12 cellular contexts compared by ENCODE assay signal in the genomic region with DNA sequence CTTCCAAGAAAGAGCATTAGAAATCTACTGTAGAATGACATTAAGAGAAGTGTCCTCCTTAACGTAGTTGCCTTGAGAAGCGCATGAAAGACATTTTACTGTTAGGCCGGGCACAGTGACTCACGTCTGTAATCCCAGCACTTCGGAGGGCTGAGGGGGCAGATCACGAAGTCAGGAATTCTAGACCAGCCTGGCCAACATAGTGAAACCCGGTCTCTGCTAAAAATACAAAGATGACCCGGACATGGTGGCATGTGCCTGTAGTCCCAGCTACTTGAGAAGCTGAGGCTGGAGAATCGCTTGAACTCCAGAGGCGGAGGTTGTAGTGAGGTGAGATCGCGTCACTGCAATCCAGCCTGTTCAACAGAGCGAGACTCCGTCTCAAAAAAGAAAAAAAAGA.
DNase-seq lines count a peak whose midpoint lies in the region; ATAC-seq and TF ChIP-seq lines count a peak whose summit lies in the region.
"Had no signal": no experiment of that assay in that cellular context is flagged by ENCODE, and none has a peak within 500 bp of the region (broad histone marks: within the 10 kb centered on the region; RNA-seq: fewer than 3 reads in every experiment).

No MANE protein-coding gene starts in this region.

- intact Hi-C loops in activated CD8-positive, alpha-beta T cell treated with anti-CD3 and anti-CD28 coated beads for 36 hours (cut with micrococcal nuclease), result no loop called here

- peaks cover 6% of the 10 kb centered on the region for H3K36me3 Mint-ChIP-seq in stimulated activated naive CD8-positive, alpha-beta T cell treated with anti-CD3 and anti-CD28 coated beads, Interleukin-15, Interleukin-2, amounts not matched to agents 100 ng/mL and 50 ng/mL, for 24 hours (ENCODE audit: low read depth)
- peaks cover 32% of the 10 kb centered on the region for H3K36me3 Mint-ChIP-seq in activated CD8-positive, alpha-beta T cell treated with anti-CD3 and anti-CD28 coated beads for 36 hours (ENCODE audit: low read depth)
- H3K36me3 Mint-ChIP-seq in naive thymus-derived CD8-positive, alpha-beta T cell, result peaks cover 0 to 35% (median 8%) of the 10 kb centered on the region in 3 donors

- H3K9me3 Mint-ChIP-seq in stimulated activated naive CD8-positive, alpha-beta T cell treated with anti-CD3 and anti-CD28 coated beads, Interleukin-15, Interleukin-2, amounts not matched to agents 100 ng/mL and 50 ng/mL, for 24 hours, result no peaks in the 10 kb centered on the region
- no peaks in the 10 kb centered on the region for H3K9me3 Mint-ChIP-seq in activated CD8-positive, alpha-beta T cell treated with anti-CD3 and anti-CD28 coated beads for 36 hours
- no peaks in the 10 kb centered on the region for H3K9me3 Mint-ChIP-seq in naive thymus-derived CD8-positive, alpha-beta T cell

- TF ChIP-seq CTCF in activated CD8-positive, alpha-beta T cell treated with anti-CD3 and anti-CD28 coated beads for 36 hours (IDR thresholded peaks at IDR 0.05), result no peak

- H3K4me3 Mint-ChIP-seq in stimulated activated naive CD8-positive, alpha-beta T cell treated with anti-CD3 and anti-CD28 coated beads, Interleukin-15, Interleukin-2, amounts not matched to agents 100 ng/mL and 50 ng/mL, for 24 hours, result peak overlapping the region; percentile 30
- peak overlapping the region; percentile 36 for H3K4me3 Mint-ChIP-seq in activated CD8-positive, alpha-beta T cell treated with anti-CD3 and anti-CD28 coated beads for 36 hours
- H3K4me3 Mint-ChIP-seq in naive thymus-derived CD8-positive, alpha-beta T cell, result peak overlapping the region in 4 of 10 donors; percentile 8 to 72 (median 38)

- H3K4me1 Mint-ChIP-seq in stimulated activated naive CD8-positive, alpha-beta T cell treated with anti-CD3 and anti-CD28 coated beads, Interleukin-15, Interleukin-2, amounts not matched to agents 100 ng/mL and 50 ng/mL, for 24 hours (ENCODE audit: low read depth), result peaks cover 26% of the 10 kb centered on the region
- H3K4me1 Mint-ChIP-seq in activated CD8-positive, alpha-beta T cell treated with anti-CD3 and anti-CD28 coated beads for 36 hours (ENCODE audit: low read depth), result peaks cover 26% of the 10 kb centered on the region
- H3K4me1 Mint-ChIP-seq in naive thymus-derived CD8-positive, alpha-beta T cell, result peaks cover 0 to 36% (median 4%) of the 10 kb centered on the region in 4 donors

- H3K27me3 Mint-ChIP-seq in stimulated activated naive CD8-positive, alpha-beta T cell treated with anti-CD3 and anti-CD28 coated beads, Interleukin-15, Interleukin-2, amounts not matched to agents 100 ng/mL and 50 ng/mL, for 24 hours, result no peaks in the 10 kb centered on the region
- H3K27me3 Mint-ChIP-seq in activated CD8-positive, alpha-beta T cell treated with anti-CD3 and anti-CD28 coated beads for 36 hours, result no peaks in the 10 kb centered on the region
- no peaks in the 10 kb centered on the region for H3K27me3 Mint-ChIP-seq in naive thymus-derived CD8-positive, alpha-beta T cell

- no peak for DNase-seq in stimulated activated naive CD8-positive, alpha-beta T cell treated with anti-CD3 and anti-CD28 coated beads, Interleukin-15, Interleukin-2, amounts not matched to agents 100 U/mL and 50 U/mL, for 24 hours
- DNase-seq in activated CD8-positive, alpha-beta T cell treated with anti-CD3 and anti-CD28 coated beads for 36 hours, result no peak
- DNase-seq in naive thymus-derived CD8-positive, alpha-beta T cell, result no peak
- DNase-seq in HEK293T (ENCODE audit: extremely low spot score) (no peak), NCI-H187 treated with DMSO at 0.1 percent for 48 hours (lab: John Stamatoyannopoulos, UW) (no peak)
- DNase-seq: Kasumi-1, NCI-H1417 treated with DMSO at 0.1 percent for 48 hours, NCI-H2029 treated with DMSO at 0.1 percent for 48 hours, NCI-H510A treated with DMSO at 0.1 percent for 48 hours, SHP77 had no signal

- POLR2A ChIA-PET in activated CD8-positive, alpha-beta T cell treated with anti-CD3 and anti-CD28 coated beads for 36 hours (lab: Charles Lee), result no interaction called here
- POLR2A ChIA-PET in naive thymus-derived CD8-positive, alpha-beta T cell (lab: Charles Lee), result no interaction called here
- POLR2A ChIA-PET in HEK293T (lab: Yijun Ruan, JAX), result no interaction called here

- CTCF ChIA-PET in activated CD8-positive, alpha-beta T cell treated with anti-CD3 and anti-CD28 coated beads for 36 hours (lab: Charles Lee), result no interaction called here
- CTCF ChIA-PET in HEK293T (lab: Yijun Ruan, JAX), result no interaction called here

- no peak overlapping the region for H3K27ac Mint-ChIP-seq in stimulated activated naive CD8-positive, alpha-beta T cell treated with anti-CD3 and anti-CD28 coated beads, Interleukin-15, Interleukin-2, amounts not matched to agents 100 ng/mL and 50 ng/mL, for 24 hours
- peak overlapping the region; percentile 79 for H3K27ac Mint-ChIP-seq in activated CD8-positive, alpha-beta T cell treated with anti-CD3 and anti-CD28 coated beads for 36 hours
- peak overlapping the region in 7 of 10 donors; percentile 7 to 93 (median 45) for H3K27ac Mint-ChIP-seq in naive thymus-derived CD8-positive, alpha-beta T cell

- ATAC-seq in stimulated activated naive CD8-positive, alpha-beta T cell treated with anti-CD3 and anti-CD28 coated beads, Interleukin-15, Interleukin-2, amounts not matched to agents 100 U/mL and 50 U/mL, for 24 hours, result no peak
- ATAC-seq in activated CD8-positive, alpha-beta T cell treated with anti-CD3 and anti-CD28 coated beads for 36 hours, result no peak
- ATAC-seq in naive thymus-derived CD8-positive, alpha-beta T cell, result no peak
- ATAC-seq in HG03439 (IDR thresholded peaks at IDR 0.05; ENCODE audit: unreplicated experiment), result no peak

TF ChIP-seq in HEK293T, 16 proteins besides CTCF, POLR2A, EP300 and RAD21:
- TF ChIP-seq HDGF (IDR thresholded peaks at IDR 0.05; ENCODE audit: borderline replicate concordance) (no peak), TARDBP (IDR thresholded peaks at IDR 0.05) (no peak), NFRKB (IDR thresholded peaks at IDR 0.05) (no peak)
TF ChIP-seq in HEK293T: peak in this region for 0.
